In genomic region chr1:192005976-192006375, GRCh38 we compare ENCODE assay signal across 1 cellular context.
TF ChIP-seq lines count a peak whose summit lies in the region.

No MANE protein-coding gene starts in this region.

TF ChIP-seq in K562, 482 proteins besides CTCF, POLR2A, EP300 and RAD21:
- peak; percentile 85 for TF ChIP-seq NFIC (IDR thresholded peaks at IDR 0.05)
- no peak for TF ChIP-seq HDAC6 (IDR thresholded peaks at IDR 0.05; ENCODE audit: low read depth, low read length)
